ENCODE assay signal across 8 cellular contexts in genomic region chr9:128503870-128504269, GRCh38. TPM values are rescaled to one million over a fixed set of nuclear protein-coding genes. Genes with fewer than 3 reads are reported as not detected.
DNase-seq lines count a peak whose midpoint lies in the region; ATAC-seq and TF ChIP-seq lines count a peak whose summit lies in the region.

No MANE protein-coding gene starts in this region.

- H3K4me3 ChIP-seq in AG04449 (ENCODE audit: low read depth, low read length) (peak overlapping the region; percentile 99), H7 (ENCODE audit: insufficient read depth, low read depth, low read length) (peak overlapping the region; percentile 91; the same call in 1 of the 2 replicates), hepatocyte (peak overlapping the region; percentile 35)

- H2AFZ ChIP-seq in hepatocyte = peak overlapping the region; percentile 41

- no peak for ATAC-seq in stimulated activated effector memory CD8-positive, alpha-beta T cell treated with anti-CD3 and anti-CD28 coated beads, Interleukin-12 subunit alpha, Interleukin-12 subunit beta, amount 100 ng/mL, for 72 hours
- no peak for ATAC-seq in GM21529 (IDR thresholded peaks at IDR 0.05; ENCODE audit: unreplicated experiment)

- peak overlapping the region; percentile 5 for H3K27ac ChIP-seq in hepatocyte

- peaks cover 30% of the 10 kb centered on the region for H3K4me1 Mint-ChIP-seq in activated CD4-positive, alpha-beta memory T cell treated with anti-CD3 and anti-CD28 coated beads, Interleukin-2, amount 10 ng/mL, durations not matched to agents 7 days and 5 days
- H3K4me1 Mint-ChIP-seq in stimulated activated effector memory CD8-positive, alpha-beta T cell treated with anti-CD3 and anti-CD28 coated beads, Interleukin-12 subunit alpha, Interleukin-12 subunit beta, amount 100 ng/mL, for 72 hours = peaks cover 11% of the 10 kb centered on the region

- no peaks in the 10 kb centered on the region for H3K27me3 Mint-ChIP-seq in activated CD4-positive, alpha-beta memory T cell treated with anti-CD3 and anti-CD28 coated beads, Interleukin-2, amount 10 ng/mL, durations not matched to agents 7 days and 5 days

- peaks cover 6% of the 10 kb centered on the region; the same call in 1 of the 2 replicates for H3K36me3 ChIP-seq in H7 (replicated peaks; ENCODE audit: control insufficient read depth, insufficient read depth, low read length)
- no peaks in the 10 kb centered on the region for H3K36me3 ChIP-seq in hepatocyte (replicated peaks; ENCODE audit: insufficient read depth, low read depth)

- WGBS in hepatocyte (ENCODE audit: low lambda C conversion rate, missing lambda C conversion rate) = 57% methylated on average over 11 of the region's 11 CpGs

- DNase-seq in AG04449 (ENCODE audit: low read depth, low spot score) (no peak), H7 (peak; percentile 54), hepatocyte (ENCODE audit: low spot score) (no peak), KBM-7 (no peak), NCI-H526 treated with DMSO at 0.1 percent for 48 hours (lab: John Stamatoyannopoulos, UW) (no peak)
- no peak for DNase-seq in activated CD4-positive, alpha-beta memory T cell treated with anti-CD3 and anti-CD28 coated beads, Interleukin-2, amount 10 ng/mL, durations not matched to agents 7 days and 5 days
- DNase-seq in stimulated activated effector memory CD8-positive, alpha-beta T cell treated with anti-CD3 and anti-CD28 coated beads, Interleukin-12 subunit alpha, Interleukin-12 subunit beta, amount 100 ng/mL, for 72 hours (ENCODE audit: low spot score in 2 of 2) = no peak

- H3K4me2 ChIP-seq in hepatocyte = peak overlapping the region; percentile 91

- H3K4me3 Mint-ChIP-seq in activated CD4-positive, alpha-beta memory T cell treated with anti-CD3 and anti-CD28 coated beads, Interleukin-2, amount 10 ng/mL, durations not matched to agents 7 days and 5 days = peak overlapping the region; percentile 99
- H3K4me3 Mint-ChIP-seq in stimulated activated effector memory CD8-positive, alpha-beta T cell treated with anti-CD3 and anti-CD28 coated beads, Interleukin-12 subunit alpha, Interleukin-12 subunit beta, amount 100 ng/mL, for 72 hours = peak overlapping the region; percentile 97

- in situ Hi-C loops in KBM-7 (cut with MboI; ENCODE audit: low pct_unique_long_range_greater_than_20kb, low sequenced_read_pairs) = no loop called here

- peaks cover 29% of the 10 kb centered on the region for H3K36me3 Mint-ChIP-seq in activated CD4-positive, alpha-beta memory T cell treated with anti-CD3 and anti-CD28 coated beads, Interleukin-2, amount 10 ng/mL, durations not matched to agents 7 days and 5 days (ENCODE audit: low read depth)
- peaks cover 58% of the 10 kb centered on the region for H3K36me3 Mint-ChIP-seq in stimulated activated effector memory CD8-positive, alpha-beta T cell treated with anti-CD3 and anti-CD28 coated beads, Interleukin-12 subunit alpha, Interleukin-12 subunit beta, amount 100 ng/mL, for 72 hours

- POLR2A ChIA-PET in AG04449 (lab: Yijun Ruan, JAX) = interaction anchor here (2.4 kb wide), 1 partner anchor 49 kb away, joined by 25 read pairs; the partner anchor contains the start of gene SPTAN1
- POLR2A ChIA-PET in activated CD4-positive, alpha-beta memory T cell treated with anti-CD3 and anti-CD28 coated beads, Interleukin-2, amount 10 ng/mL, durations not matched to agents 7 days and 5 days (lab: Charles Lee) = interaction anchor here (3.9 kb wide), 1 partner anchor 48 kb away, joined by 89 read pairs; the partner anchor contains the start of gene SPTAN1

- H3K27me3 ChIP-seq in H7 (ENCODE audit: control insufficient read depth, insufficient read depth, low read length) (no peaks in the 10 kb centered on the region), hepatocyte (no peaks in the 10 kb centered on the region)

- no peaks in the 10 kb centered on the region for H3K9me3 ChIP-seq in hepatocyte (ENCODE audit: low read depth)

- H3K9me3 Mint-ChIP-seq in activated CD4-positive, alpha-beta memory T cell treated with anti-CD3 and anti-CD28 coated beads, Interleukin-2, amount 10 ng/mL, durations not matched to agents 7 days and 5 days = no peaks in the 10 kb centered on the region
- H3K9me3 Mint-ChIP-seq in stimulated activated effector memory CD8-positive, alpha-beta T cell treated with anti-CD3 and anti-CD28 coated beads, Interleukin-12 subunit alpha, Interleukin-12 subunit beta, amount 100 ng/mL, for 72 hours = no peaks in the 10 kb centered on the region

- no peak overlapping the region for H3K27ac Mint-ChIP-seq in activated CD4-positive, alpha-beta memory T cell treated with anti-CD3 and anti-CD28 coated beads, Interleukin-2, amount 10 ng/mL, durations not matched to agents 7 days and 5 days
- peak overlapping the region; percentile 95 for H3K27ac Mint-ChIP-seq in stimulated activated effector memory CD8-positive, alpha-beta T cell treated with anti-CD3 and anti-CD28 coated beads, Interleukin-12 subunit alpha, Interleukin-12 subunit beta, amount 100 ng/mL, for 72 hours

- peaks cover 14% of the 10 kb centered on the region for H4K20me1 ChIP-seq in hepatocyte (ENCODE audit: insufficient read depth, poor library complexity, severe bottlenecking)

- no peaks in the 10 kb centered on the region for H3K9me2 ChIP-seq in hepatocyte (replicated peaks; ENCODE audit: insufficient read depth)

- CTCF ChIA-PET in AG04449 (lab: Yijun Ruan, JAX) = interaction anchor here (0.7 to 1.7 kb wide), 2 partner anchors 65 to 84 kb away, joined by 3 to 5 read pairs; no protein-coding TSS in a partner anchor
- CTCF ChIA-PET in activated CD4-positive, alpha-beta memory T cell treated with anti-CD3 and anti-CD28 coated beads, Interleukin-2, amount 10 ng/mL, durations not matched to agents 7 days and 5 days (lab: Charles Lee) = no interaction called here

- H3K79me2 ChIP-seq in hepatocyte = peaks cover 25% of the 10 kb centered on the region

- H3K4me1 ChIP-seq in hepatocyte (ENCODE audit: insufficient read depth) = peaks cover 17% of the 10 kb centered on the region

- TF ChIP-seq CTCF in AG04449 (IDR thresholded peaks at IDR 0.05; ENCODE audit: insufficient read depth, low read length, missing control alignments) (no peak), hepatocyte (IDR thresholded peaks at IDR 0.05; ENCODE audit: poor library complexity) (no peak)

RNA-seq across cellular contexts. Expression of gene GLE1, which starts 0.6 kb away (rescaled TPM):
- 21.2 and 24.5 TPM in 2 replicates for total RNA-seq in H7 (2014; rRNA removed; shearing (Covaris generic))
- 10 to 100 TPM; 50.3 to 50.7 TPM for total RNA-seq in activated CD4-positive, alpha-beta memory T cell treated with anti-CD3 and anti-CD28 coated beads, Interleukin-2, amount 10 ng/mL, durations not matched to agents 7 days and 5 days
- 19.5 and 22.6 TPM in 2 replicates for total RNA-seq in hepatocyte
- 13.3 and 15.1 TPM in 2 replicates for polyA plus RNA-seq in hepatocyte

RNA-seq across cellular contexts. Expression of gene ODF2, which starts 48.1 kb away (rescaled TPM):
- 12.0 and 15.8 TPM in 2 replicates for total RNA-seq in H7 (2014; rRNA removed; shearing (Covaris generic))
- 10 to 100 TPM; 54.5 to 58.5 TPM for total RNA-seq in activated CD4-positive, alpha-beta memory T cell treated with anti-CD3 and anti-CD28 coated beads, Interleukin-2, amount 10 ng/mL, durations not matched to agents 7 days and 5 days
- 18.5 and 20.5 TPM in 2 replicates for total RNA-seq in hepatocyte
- polyA plus RNA-seq in hepatocyte = 18.4 and 25.4 TPM in 2 replicates

RNA-seq across cellular contexts. Expression of gene SPTAN1, which starts 48.5 kb away (rescaled TPM):
- 124 and 132 TPM in 2 replicates for total RNA-seq in H7 (2014; rRNA removed; shearing (Covaris generic))
- 100 to 1,000 TPM; 313 to 321 TPM for total RNA-seq in activated CD4-positive, alpha-beta memory T cell treated with anti-CD3 and anti-CD28 coated beads, Interleukin-2, amount 10 ng/mL, durations not matched to agents 7 days and 5 days
- total RNA-seq in hepatocyte = 182 and 184 TPM in 2 replicates
- 123 and 144 TPM in 2 replicates for polyA plus RNA-seq in hepatocyte

Comparison
In these comparisons a context has a peak if more than half of its experiments do, and no peak if none do; other contexts are left out.
1. H3K4me3 ChIP-seq: peak in every context shown above with its lines; median percentile 99 in AG04449; 91 in H7; 35 in hepatocyte.